In genomic region chr4:2842667-2843022, GRCh38 we compare ENCODE assay signal across 8 cellular contexts. TPM values are rescaled to one million over a fixed set of nuclear protein-coding genes. Genes with fewer than 3 reads are reported as not detected.
DNase-seq lines count a peak whose midpoint lies in the region; ATAC-seq, FAIRE-seq and TF ChIP-seq lines count a peak whose summit lies in the region.

No MANE protein-coding gene starts in this region.

- no peak for TF ChIP-seq CTCF in DOHH2 (IDR thresholded peaks at IDR 0.05; ENCODE audit: low read depth, low read length, poor library complexity, severe bottlenecking)
- TF ChIP-seq CTCF in endothelial cell of umbilical vein (IDR thresholded peaks at IDR 0.05; ENCODE audit: extremely low read depth in 1 of 2, insufficient read depth in 1 of 2, low read depth in 1 of 2, low read length in 2 of 2): no peak
- TF ChIP-seq CTCF in pancreas (IDR thresholded peaks at IDR 0.05): no peak

- no peaks in the 10 kb centered on the region for H3K9me1 ChIP-seq in endothelial cell of umbilical vein (replicated peaks; ENCODE audit: control insufficient read depth, extremely low read depth, insufficient read depth, low read length)

- ATAC-seq in pancreas: no peak
- ATAC-seq in HG03039 (IDR thresholded peaks at IDR 0.05; ENCODE audit: unreplicated experiment): no peak
- ATAC-seq in GM21381 (IDR thresholded peaks at IDR 0.05; ENCODE audit: unreplicated experiment): no peak
- ATAC-seq in HG02884 (IDR thresholded peaks at IDR 0.05; ENCODE audit: unreplicated experiment): no peak

- no peaks in the 10 kb centered on the region for H3K9me2 ChIP-seq in DOHH2 (replicated peaks; ENCODE audit: control insufficient read depth, low read length)

- H3F3A ChIP-seq in DOHH2 (ENCODE audit: control insufficient read depth, insufficient read depth): peaks cover 18% of the 10 kb centered on the region

- POLR2A ChIA-PET in endothelial cell of umbilical vein (lab: Charles Lee): no interaction called here

- H3K27me3 ChIP-seq in DOHH2 (ENCODE audit: control insufficient read depth, low read length) (peaks cover 15% of the 10 kb centered on the region; the same call in 1 of the 2 replicates), NT2/D1 (ENCODE audit: insufficient read depth, insufficient read length) (no peaks in the 10 kb centered on the region), endothelial cell of umbilical vein (ENCODE audit: control insufficient read depth in 2 of 2, insufficient read depth in 2 of 2, low read length in 2 of 2) (no peaks in the 10 kb centered on the region), pancreas (no peaks in the 10 kb centered on the region)

- FAIRE-seq in endothelial cell of umbilical vein (lab: Jason Lieb, UNC): no peak
- no peak for FAIRE-seq in pancreas (lab: Jason Lieb, UNC)

- H3K27ac ChIP-seq in DOHH2 (ENCODE audit: low read depth, low read length) (no peak overlapping the region), endothelial cell of umbilical vein (ENCODE audit: insufficient read depth, low read depth, low read length) (no peak overlapping the region), pancreas (peak overlapping the region; percentile 87 to 94 (median 91))

- H3K4me1 ChIP-seq in DOHH2 (ENCODE audit: control insufficient read depth, low read length) (peaks cover 48% of the 10 kb centered on the region), NT2/D1 (ENCODE audit: insufficient read depth, insufficient read length) (peaks cover 2% of the 10 kb centered on the region), endothelial cell of umbilical vein (ENCODE audit: control insufficient read depth, extremely low read depth, insufficient read depth, low read length) (peaks cover 29% of the 10 kb centered on the region), pancreas (peaks cover 6 to 27% (median 22%) of the 10 kb centered on the region in 3 donors)

- H3K9me3 ChIP-seq in DOHH2 (ENCODE audit: control insufficient read depth, insufficient read depth, low read length): no peaks in the 10 kb centered on the region
- H3K9me3 ChIP-seq in NT2/D1 (ENCODE audit: insufficient read depth, low read length): peaks cover 17% of the 10 kb centered on the region
- H3K9me3 ChIP-seq in endothelial cell of umbilical vein (replicated peaks; ENCODE audit: control insufficient read depth, insufficient read depth, low read length): no peaks in the 10 kb centered on the region
- no peaks in the 10 kb centered on the region for H3K9me3 ChIP-seq in pancreas

- H4K20me1 ChIP-seq in DOHH2 (ENCODE audit: control insufficient read depth, insufficient read depth, low read depth, low read length) (peaks cover 18% of the 10 kb centered on the region; the same call in 1 of the 2 replicates), endothelial cell of umbilical vein (replicated peaks; ENCODE audit: control insufficient read depth, extremely low read depth, insufficient read depth, low read length) (peaks cover 4% of the 10 kb centered on the region)

- CTCF ChIA-PET in endothelial cell of umbilical vein (lab: Charles Lee): interaction anchor here (2.1 kb wide), 1 partner anchor 79 kb away, joined by 10 read pairs; no protein-coding TSS in a partner anchor

- H3K4me3 ChIP-seq in DOHH2 (ENCODE audit: low read length): peak overlapping the region; percentile 94
- peak overlapping the region; percentile 73 for H3K4me3 ChIP-seq in NT2/D1 (ENCODE audit: insufficient read length, low read depth)
- H3K4me3 ChIP-seq in endothelial cell of umbilical vein (replicated peaks in 1 of 3; ENCODE audit: insufficient read depth in 1 of 3, low read depth in 1 of 3, low read length in 3 of 3): peak overlapping the region in 1 of 3 experiments; percentile 67
- H3K4me3 ChIP-seq in pancreas: peak overlapping the region; percentile 85 to 92 (median 88)

- peak overlapping the region; percentile 90 for H2AFZ ChIP-seq in endothelial cell of umbilical vein (ENCODE audit: low read depth, low read length)

- WGBS in pancreas, 2 donors: 30 to 34% methylated on average over 5 of the region's 5 CpGs

- DNase-seq in NT2/D1 (ENCODE audit: low read depth, low spot score) (no peak), endothelial cell of umbilical vein (ENCODE audit: low read depth, low spot score) (no peak), pancreas (no peak), NCI-H1930 (lab: John Stamatoyannopoulos, UW) (no peak)

- peak overlapping the region; percentile 98 for H3K4me2 ChIP-seq in DOHH2 (ENCODE audit: low read length)
- H3K4me2 ChIP-seq in endothelial cell of umbilical vein (ENCODE audit: insufficient read depth, low read length): peak overlapping the region; percentile 88

- no TSS peak for BruUV-seq in endothelial cell of umbilical vein (replicated peaks; lab: Mats Ljungman, UMichigan)

- no peak for TF ChIP-seq POLR2A in endothelial cell of umbilical vein (IDR thresholded peaks at IDR 0.05; ENCODE audit: low read depth, low read length)

- peak overlapping the region; percentile 86 for H3K9ac ChIP-seq in NT2/D1 (ENCODE audit: insufficient read length, low read depth)
- peak overlapping the region; percentile 87 for H3K9ac ChIP-seq in endothelial cell of umbilical vein (replicated peaks; ENCODE audit: extremely low read depth, insufficient read depth, low read length)

- intact Hi-C loops in endothelial cell of umbilical vein (cut with micrococcal nuclease) (loop anchor here (1.0 to 5.0 kb wide), 2 partner anchors 24 to 90 kb away; no protein-coding TSS in a partner anchor), pancreas (cut with DNase I) (no loop called here)

- H3K36me3 ChIP-seq in DOHH2 (ENCODE audit: control insufficient read depth, low read length) (no peaks in the 10 kb centered on the region), NT2/D1 (ENCODE audit: insufficient read depth, insufficient read length, low read length) (peaks cover 3% of the 10 kb centered on the region), endothelial cell of umbilical vein (ENCODE audit: control insufficient read depth in 2 of 2, extremely low read depth in 1 of 2, insufficient read depth in 2 of 2, low read length in 2 of 2) (no peaks in the 10 kb centered on the region), pancreas (no peaks in the 10 kb centered on the region)

- dilution Hi-C loops in endothelial cell of umbilical vein (cut with MboI; ENCODE audit: extremely low pct_ligation_motif_present, low sequenced_read_pairs): no loop called here

- H3K79me2 ChIP-seq in DOHH2 (ENCODE audit: control insufficient read depth, low read length) (peaks cover 35% of the 10 kb centered on the region), endothelial cell of umbilical vein (ENCODE audit: control insufficient read depth, insufficient read depth, low read length) (peaks cover 37% of the 10 kb centered on the region)

TF ChIP-seq in endothelial cell of umbilical vein, 7 proteins besides CTCF, POLR2A, EP300 and RAD21:
- TF ChIP-seq POLR2AphosphoS5 (IDR thresholded peaks at IDR 0.05; ENCODE audit: insufficient read depth, low read depth, low read length) (no peak), JUN (IDR thresholded peaks at IDR 0.05; ENCODE audit: borderline replicate concordance, insufficient read depth, insufficient read length, low read depth) (no peak), EZH2 (IDR thresholded peaks at IDR 0.05; ENCODE audit: borderline replicate concordance, low read depth, low read length, severe bottlenecking) (no peak), MYC (IDR thresholded peaks at IDR 0.05; ENCODE audit: low read depth, low read length) (no peak), GATA2 (IDR thresholded peaks at IDR 0.05; ENCODE audit: insufficient read depth, insufficient read length, low read depth, low read length) (no peak)

RNA-seq across cellular contexts. Expression of gene ADD1, which starts 1.0 kb away (rescaled TPM):
- total RNA-seq in endothelial cell of umbilical vein: 280 and 305 TPM in 2 replicates
- polyA plus RNA-seq in endothelial cell of umbilical vein: 219 and 240 TPM in 2 replicates
- 224 and 238 TPM in 2 replicates for polyA plus RNA-seq in endothelial cell of umbilical vein (2011; cell fraction: cytosol; rRNA removed)
- 419 and 491 TPM in 2 replicates for polyA plus RNA-seq in endothelial cell of umbilical vein (2011; cell fraction: nucleus; rRNA removed)
- 207 and 220 TPM in 2 replicates for polyA plus RNA-seq in endothelial cell of umbilical vein (2012)
- 189 and 232 TPM in 2 replicates for polyA minus RNA-seq in endothelial cell of umbilical vein
- polyA minus RNA-seq in endothelial cell of umbilical vein (2011; cell fraction: cytosol; rRNA and poly(A)+ RNA removed): 23.2 TPM
- polyA minus RNA-seq in endothelial cell of umbilical vein (2011; cell fraction: nucleus; rRNA and poly(A)+ RNA removed): 162 and 211 TPM in 2 replicates
- 100 to 1,000 TPM in 1 of 6 donors, 10 to 100 TPM in 5; 70.9 to 160 (median 86.2) TPM for total RNA-seq in pancreas
- polyA plus RNA-seq in pancreas: 100 to 1,000 TPM; 158 to 160 TPM

RNA-seq across cellular contexts. Expression of gene SH3BP2, which starts 49.8 kb away (rescaled TPM):
- total RNA-seq in endothelial cell of umbilical vein (69.2 and 73.1 TPM in 2 replicates), pancreas (10 to 100 TPM; 12.3 to 54.6 (median 27.0) TPM)
- polyA plus RNA-seq in endothelial cell of umbilical vein (62.9 and 73.9 TPM in 2 replicates), pancreas (10 to 100 TPM; 16.2 to 56.5 TPM)
- 21.9 and 32.7 TPM in 2 replicates for polyA plus RNA-seq in endothelial cell of umbilical vein (2011; cell fraction: cytosol; rRNA removed)
- 220 and 232 TPM in 2 replicates for polyA plus RNA-seq in endothelial cell of umbilical vein (2011; cell fraction: nucleus; rRNA removed)
- 24.3 and 30.0 TPM in 2 replicates for polyA plus RNA-seq in endothelial cell of umbilical vein (2012)
- polyA minus RNA-seq in endothelial cell of umbilical vein: 149 and 192 TPM in 2 replicates
- 7.4 TPM for polyA minus RNA-seq in endothelial cell of umbilical vein (2011; cell fraction: cytosol; rRNA and poly(A)+ RNA removed)
- polyA minus RNA-seq in endothelial cell of umbilical vein (2011; cell fraction: nucleus; rRNA and poly(A)+ RNA removed): 74.5 and 84.1 TPM in 2 replicates

Comparison
In these comparisons a context has a peak if more than half of its experiments do, and no peak if none do; other contexts are left out.
1. H3K27ac ChIP-seq: peak in pancreas (4 of 4); none in DOHH2 (single experiment) and endothelial cell of umbilical vein (single experiment).